16 cellular contexts compared by ENCODE assay signal in the genomic region with DNA sequence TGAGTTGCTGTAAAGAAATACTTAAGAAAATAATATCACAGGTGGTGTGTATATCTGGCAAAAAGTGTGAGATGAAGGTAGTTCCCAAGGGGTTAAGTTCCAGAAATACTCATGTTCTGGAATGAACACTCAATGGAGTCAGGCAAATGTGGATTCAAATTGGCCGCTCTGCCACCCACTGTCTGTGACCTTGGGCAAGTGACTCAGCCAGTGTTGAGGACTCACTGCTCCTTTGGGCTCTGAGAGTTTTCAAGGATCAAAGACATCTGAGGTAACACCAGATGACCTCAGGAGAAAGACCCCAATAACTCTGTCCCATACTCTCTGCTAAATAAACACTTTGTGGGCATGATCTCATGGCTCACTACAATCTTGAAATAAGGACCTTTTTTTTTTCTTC. TPM values are rescaled to one million over a fixed set of nuclear protein-coding genes. Genes with fewer than 3 reads are reported as not detected.
DNase-seq lines count a peak whose midpoint lies in the region; TF ChIP-seq lines count a peak whose summit lies in the region.
"Had no signal": no experiment of that assay in that cellular context is flagged by ENCODE, and none has a peak within 500 bp of the region (broad histone marks: within the 10 kb centered on the region; RNA-seq: fewer than 3 reads in every experiment).

No MANE protein-coding gene starts in this region.

- in situ Hi-C loops in brain microvascular endothelial cell (cut with HindIII; ENCODE audit: low pct_ligation_motif_present, low sequenced_read_pairs) (no loop called here), transverse colon (cut with MboI; ENCODE audit: low pct_ligation_motif_present in 1 of 4, low pct_unique_long_range_greater_than_20kb in 1 of 4, low sequenced_read_pairs in 3 of 4) (no loop called here)

- no peak overlapping the region for H3K9ac ChIP-seq in smooth muscle cell (ENCODE audit: low read depth)
- H3K9ac ChIP-seq: BLaER1 treated with 17β-estradiol and CSF1 and Interleukin-3, amounts not matched to agents 10 nM and 100 nM had no signal

- H3K27ac ChIP-seq in brain microvascular endothelial cell = no peak overlapping the region
- H3K27ac ChIP-seq in smooth muscle cell (ENCODE audit: low read depth) = no peak overlapping the region
- no peak overlapping the region for H3K27ac ChIP-seq in transverse colon
- H3K27ac ChIP-seq: BLaER1 treated with 17β-estradiol and CSF1 and Interleukin-3, amounts not matched to agents 10 nM and 100 nM had no signal

- H3K4me1 ChIP-seq in smooth muscle cell (ENCODE audit: low read depth) = no peaks in the 10 kb centered on the region
- H3K4me1 ChIP-seq in transverse colon = no peaks in the 10 kb centered on the region

- no peak for TF ChIP-seq EP300 in transverse colon (IDR thresholded peaks at IDR 0.05; ENCODE audit: low read depth)

- TF ChIP-seq CTCF in brain microvascular endothelial cell (IDR thresholded peaks at IDR 0.05; ENCODE audit: low read depth, low read length, missing control alignments) (no peak), smooth muscle cell (IDR thresholded peaks at IDR 0.05; ENCODE audit: borderline replicate concordance, insufficient read depth, poor library complexity, severe bottlenecking) (no peak), transverse colon (IDR thresholded peaks at IDR 0.05) (no peak)

- peak overlapping the region; percentile 6 for H3K4me2 ChIP-seq in smooth muscle cell
- H3K4me2 ChIP-seq: BLaER1 treated with 17β-estradiol and CSF1 and Interleukin-3, amounts not matched to agents 10 nM and 100 nM had no signal

- H3K36me3 ChIP-seq in MG63 (no peaks in the 10 kb centered on the region), brain microvascular endothelial cell (replicated peaks) (no peaks in the 10 kb centered on the region), smooth muscle cell (ENCODE audit: low read depth) (no peaks in the 10 kb centered on the region), transverse colon (no peaks in the 10 kb centered on the region)
- H3K36me3 ChIP-seq: BLaER1 treated with 17β-estradiol and CSF1 and Interleukin-3, amounts not matched to agents 10 nM and 100 nM had no signal

- no peak overlapping the region for H2AFZ ChIP-seq in smooth muscle cell (ENCODE audit: low read depth)

- no peaks in the 10 kb centered on the region for H4K20me1 ChIP-seq in smooth muscle cell (ENCODE audit: low read depth)
- H4K20me1 ChIP-seq: BLaER1 treated with 17β-estradiol and CSF1 and Interleukin-3, amounts not matched to agents 10 nM and 100 nM had no signal

- H3K4me3 ChIP-seq in MG63 (no peak overlapping the region), brain microvascular endothelial cell (ENCODE audit: low read depth, low read length) (no peak overlapping the region), smooth muscle cell (no peak overlapping the region), transverse colon (no peak overlapping the region)
- H3K4me3 ChIP-seq: BLaER1 treated with 17β-estradiol and CSF1 and Interleukin-3, amounts not matched to agents 10 nM and 100 nM; K562 had no signal

- H3K9me3 ChIP-seq in MG63 = peaks cover 9% of the 10 kb centered on the region
- no peaks in the 10 kb centered on the region for H3K9me3 ChIP-seq in smooth muscle cell (replicated peaks; ENCODE audit: low read depth)
- no peaks in the 10 kb centered on the region for H3K9me3 ChIP-seq in transverse colon

- H3K79me2 ChIP-seq in smooth muscle cell (ENCODE audit: low read depth) = no peaks in the 10 kb centered on the region

- intact Hi-C loops in transverse colon (cut with DNase I; ENCODE audit: low total_unique reads) = no loop called here

- DNase-seq in GM03348 (ENCODE audit: low spot score) (peak; percentile 16), MG63 (peak; percentile 36), brain microvascular endothelial cell (peak; percentile 8), smooth muscle cell (lab: John Stamatoyannopoulos, UW; ENCODE audit: unreplicated experiment) (no peak), transverse colon (no peak)
- DNase-seq in activated CD4-positive, CD25-positive, alpha-beta regulatory T cell treated with anti-CD3 and anti-CD28 coated beads, Interleukin-2, amount 50 U/mL, for 72 hours = no peak
- DNase-seq in activated CD8-positive, alpha-beta memory T cell treated with anti-CD3 and anti-CD28 coated beads, Interleukin-2, amount 50 U/mL, for 48 hours = no peak
- DNase-seq: DMS 273 treated with DMSO at 0.1 percent for 48 hours, NCI-H1092 treated with DMSO at 0.1 percent for 48 hours, NCI-H1694 treated with DMSO at 0.1 percent for 48 hours, NCI-H446, NCI-H82, SHP77 had no signal

- 30% methylated on average over 1 of the region's 1 CpG for WGBS in smooth muscle cell (ENCODE audit: low lambda C conversion rate)
- 82% methylated on average over 1 of the region's 1 CpG; no CpG with 5 or more reads in 1 of the 2 donors for WGBS in transverse colon (ENCODE audit: low coverage in 1 of 2), 2 donors

- H3K27me3 ChIP-seq in MG63 (no peaks in the 10 kb centered on the region), brain microvascular endothelial cell (replicated peaks) (no peaks in the 10 kb centered on the region), smooth muscle cell (ENCODE audit: low read depth) (no peaks in the 10 kb centered on the region), transverse colon (no peaks in the 10 kb centered on the region)
- H3K27me3 ChIP-seq: BLaER1 treated with 17β-estradiol and CSF1 and Interleukin-3, amounts not matched to agents 10 nM and 100 nM had no signal

- TF ChIP-seq POLR2A in transverse colon (IDR thresholded peaks at IDR 0.05) = no peak

- no peaks in the 10 kb centered on the region for H3F3A ChIP-seq in smooth muscle cell (ENCODE audit: low read depth)

RNA-seq across cellular contexts. Expression of a gene that starts 59.2 kb away (rescaled TPM):
- 27.0 and 37.0 TPM in 2 replicates for total RNA-seq in MG63 (2014; rRNA removed; shearing (Covaris generic); ENCODE audit: low replicate concordance)
- 1.3 and 3.4 TPM in 2 replicates for total RNA-seq in smooth muscle cell
- 0.98 and 2.9 TPM in 2 replicates for polyA plus RNA-seq in smooth muscle cell
- 10 to 100 TPM in 2 of 4 donors, 1 to 10 TPM in 2; 4.5 to 17.5 (median 10.9) TPM for total RNA-seq in transverse colon
- total RNA-seq: HT1080, K562 had no signal

Comparison
In these comparisons a context has a peak if more than half of its experiments do, and no peak if none do; other contexts are left out.
1. DNase-seq: peak in GM03348 (single experiment), MG63 (single experiment) and brain microvascular endothelial cell (single experiment); none in smooth muscle cell (single experiment), activated CD4-positive, CD25-positive, alpha-beta regulatory T cell treated with anti-CD3 and anti-CD28 coated beads, Interleukin-2, amount 50 U/mL, for 72 hours (single experiment), activated CD8-positive, alpha-beta memory T cell treated with anti-CD3 and anti-CD28 coated beads, Interleukin-2, amount 50 U/mL, for 48 hours (single experiment) and transverse colon (single experiment).